Comparison of ENCODE assay signal across 1 cellular context in the genomic region with DNA sequence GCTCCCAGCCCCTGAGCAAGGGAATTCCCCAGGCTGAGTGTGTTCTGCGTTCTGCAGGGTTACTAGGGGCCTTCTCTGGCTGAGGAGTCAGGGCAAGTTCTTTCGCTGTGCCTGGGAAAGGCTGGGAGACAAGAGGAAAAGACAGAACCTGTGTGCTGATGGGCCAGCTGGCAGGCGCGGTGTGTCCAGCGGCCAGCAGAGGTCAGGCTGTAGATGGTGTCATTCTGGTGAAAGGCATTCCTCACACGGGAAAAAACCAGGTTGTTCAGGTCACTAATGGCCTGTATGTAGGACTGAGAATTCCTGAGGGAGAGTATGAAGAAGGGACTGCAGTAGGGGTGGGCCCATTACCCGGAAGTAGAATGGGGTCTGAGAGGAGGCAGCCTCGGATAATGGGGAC.
A peak's percentile ranks its signal among the peaks of the same experiment; 100 is the strongest.
TF ChIP-seq lines count a peak whose summit lies in the region.

No MANE protein-coding gene starts in this region.

TF ChIP-seq in H1, 55 proteins besides CTCF, POLR2A, EP300 and RAD21:
- TF ChIP-seq TEAD4 (IDR thresholded peaks at IDR 0.05; ENCODE audit: low read depth, low read length) = 0 out of 2 replicates have a peak, but pooled peaks have one; percentile 18
